Comparison of ENCODE assay signal across 8 cellular contexts in genomic region chr1:157163273-157164127, GRCh38. TPM values are rescaled to one million over a fixed set of nuclear protein-coding genes. Genes with fewer than 3 reads are reported as not detected.
A peak's percentile ranks its signal among the peaks of the same experiment; 100 is the strongest.
DNase-seq lines count a peak whose midpoint lies in the region; ATAC-seq and TF ChIP-seq lines count a peak whose summit lies in the region.

No MANE protein-coding gene starts in this region.

- H3K9me3 Mint-ChIP-seq in central memory CD8-positive, alpha-beta T cell: no peaks in the 10 kb centered on the region

- H3K27me3 Mint-ChIP-seq in central memory CD8-positive, alpha-beta T cell: peaks cover 38% of the 10 kb centered on the region

- peak; percentile 98 for TF ChIP-seq CTCF in AG09309 (IDR thresholded peaks at IDR 0.05; ENCODE audit: control insufficient read depth, insufficient read depth, low read depth, low read length, missing control alignments)
- TF ChIP-seq CTCF in left lung (IDR thresholded peaks at IDR 0.05): peak; percentile 78 to 95

- H3K27ac ChIP-seq in left lung: no peak overlapping the region

- intact Hi-C loops in left lung (cut with DNase I): no loop called here

- DNase-seq in AG09309 (ENCODE audit: low read depth): no peak
- peak; percentile 43 for DNase-seq in NCI-H226
- peak; percentile 82 for DNase-seq in activated CD4-positive, CD25-positive, alpha-beta regulatory T cell treated with anti-CD3 and anti-CD28 coated beads, Interleukin-2, amount 50 U/mL, for 72 hours
- peak; percentile 46 to 71 for DNase-seq in central memory CD8-positive, alpha-beta T cell (ENCODE audit: low spot score in 2 of 2)
- peak; percentile 56 to 86 for DNase-seq in left lung
- peak; percentile 51 to 78 (median 55) for DNase-seq in stimulated activated CD4-positive, alpha-beta T cell treated with anti-CD3 and anti-CD28 coated beads, TNF-alpha, amount 100 ng/mL, for 24 hours (ENCODE audit: low read depth in 3 of 3)

- ATAC-seq in GM21390 (IDR thresholded peaks at IDR 0.05; ENCODE audit: unreplicated experiment) (peak; percentile 48), left lung (peak; percentile 91), GM18519 (IDR thresholded peaks at IDR 0.05; ENCODE audit: low FRiP score, unreplicated experiment) (no peak)
- no peak for ATAC-seq in central memory CD8-positive, alpha-beta T cell (replicated peaks; ENCODE audit: extremely low read depth, poor library complexity, severe bottlenecking)

- H3K36me3 ChIP-seq in left lung: no peaks in the 10 kb centered on the region

- H3K4me3 ChIP-seq in AG09309 (ENCODE audit: control insufficient read depth, low read depth, low read length) (no peak overlapping the region), left lung (no peak overlapping the region)

- no peak overlapping the region for H3K27ac Mint-ChIP-seq in central memory CD8-positive, alpha-beta T cell (ENCODE audit: low read depth)

- peaks cover 0 to 10% of the 10 kb centered on the region in 2 donors for H3K27me3 ChIP-seq in left lung

- H3K4me3 Mint-ChIP-seq in central memory CD8-positive, alpha-beta T cell: no peak overlapping the region

- no peaks in the 10 kb centered on the region for H3K4me1 ChIP-seq in left lung

- H3K9me3 ChIP-seq in left lung: no peaks in the 10 kb centered on the region

- no peaks in the 10 kb centered on the region for H3K36me3 Mint-ChIP-seq in central memory CD8-positive, alpha-beta T cell (ENCODE audit: insufficient read depth)

- peaks cover 7% of the 10 kb centered on the region for H3K4me1 Mint-ChIP-seq in central memory CD8-positive, alpha-beta T cell

RNA-seq across cellular contexts. Expression of gene ETV3, which starts 25.3 kb away (rescaled TPM):
- total RNA-seq in left lung: 10 to 100 TPM; 23.3 to 26.3 TPM

Comparison
In these comparisons a context has a peak if more than half of its experiments do, and no peak if none do; other contexts are left out.
1. ATAC-seq: peak in GM21390 (single experiment) and left lung (single experiment); none in central memory CD8-positive, alpha-beta T cell (single experiment) and GM18519 (single experiment).